In the genomic region with DNA sequence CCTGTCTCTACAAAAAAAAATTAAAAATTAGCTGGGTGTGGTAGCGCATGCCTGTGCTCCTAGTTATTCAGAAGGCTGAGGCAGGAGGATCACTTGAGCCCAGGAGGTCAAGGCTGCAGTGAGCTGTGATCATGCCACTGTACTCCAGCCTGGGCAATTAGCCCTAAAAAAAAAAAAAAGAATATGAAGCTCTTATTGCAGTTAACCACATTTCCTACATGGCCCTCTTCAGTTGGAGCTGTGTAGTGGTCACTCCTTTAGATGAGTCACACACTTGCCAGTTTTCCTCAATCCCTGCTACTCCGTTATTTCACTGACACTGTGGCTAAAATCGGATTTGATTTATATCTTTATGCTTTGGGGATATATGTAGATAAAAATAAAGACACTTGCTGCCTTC, we compare ENCODE assay signal across 11 cellular contexts. TPM values are rescaled to one million over a fixed set of nuclear protein-coding genes. Genes with fewer than 3 reads are reported as not detected.
A peak's percentile ranks its signal among the peaks of the same experiment; 100 is the strongest.
DNase-seq lines count a peak whose midpoint lies in the region; ATAC-seq, FAIRE-seq and TF ChIP-seq lines count a peak whose summit lies in the region.
"Had no signal": no experiment of that assay in that cellular context is flagged by ENCODE, and none has a peak within 500 bp of the region (broad histone marks: within the 10 kb centered on the region; RNA-seq: fewer than 3 reads in every experiment).

No MANE protein-coding gene starts in this region.

- H3K4me1 Mint-ChIP-seq in osteocyte (ENCODE audit: unreplicated experiment) = peaks cover 18% of the 10 kb centered on the region

- H3K4me3 ChIP-seq in bronchial epithelial cell (ENCODE audit: low read depth, low read length) = no peak overlapping the region
- H3K4me3 ChIP-seq: heart left ventricle had no signal

- H3K27me3 Mint-ChIP-seq in osteocyte (ENCODE audit: unreplicated experiment) = no peaks in the 10 kb centered on the region

- no peaks in the 10 kb centered on the region for H3K27me3 ChIP-seq in bronchial epithelial cell (ENCODE audit: control insufficient read depth, insufficient read depth, low read length)
- H3K27me3 ChIP-seq: heart left ventricle had no signal

- DNase-seq in H54 (ENCODE audit: insufficient read length, low spot score) = peak; percentile 65
- DNase-seq in NCI-H2029 treated with DMSO at 0.1 percent for 48 hours (lab: John Stamatoyannopoulos, UW) = peak; percentile 91
- peak; percentile 55 for DNase-seq in bronchial epithelial cell (ENCODE audit: low read depth)
- no peak for DNase-seq in osteocyte (ENCODE audit: extremely low spot score, unreplicated experiment)
- DNase-seq in NCI-H2107 treated with DMSO at 0.1 percent for 48 hours (lab: John Stamatoyannopoulos, UW; ENCODE audit: unreplicated experiment) = no peak
- no peak for DNase-seq in posterior vena cava (ENCODE audit: low spot score)
- DNase-seq: activated naive CD4-positive, alpha-beta T cell treated with anti-CD3 and anti-CD28 coated beads, Interleukin-2, amount 50 U/mL, for 16 hours; heart left ventricle; NCI-H1694 treated with DMSO at 0.1 percent for 48 hours had no signal

- H3K27ac Mint-ChIP-seq in osteocyte (ENCODE audit: unreplicated experiment) = peak overlapping the region; percentile 47

- no peaks in the 10 kb centered on the region for H3K9me3 Mint-ChIP-seq in osteocyte (ENCODE audit: unreplicated experiment)
- H3K9me3 Mint-ChIP-seq: neural crest cell had no signal

- intact Hi-C loops in posterior vena cava (cut with DNase I) = no loop called here

- FAIRE-seq in H54 (lab: Jason Lieb, UNC) = peak; percentile 81
- no peak for FAIRE-seq in bronchial epithelial cell (lab: Jason Lieb, UNC)

- H3K36me3 ChIP-seq in bronchial epithelial cell (ENCODE audit: control insufficient read depth, insufficient read depth, low read length) = no peaks in the 10 kb centered on the region
- H3K36me3 ChIP-seq: heart left ventricle had no signal

- ATAC-seq in HG03025 (IDR thresholded peaks at IDR 0.05; ENCODE audit: low FRiP score, unreplicated experiment) = no peak
- ATAC-seq: heart left ventricle had no signal

- no peak overlapping the region for H3K4me3 Mint-ChIP-seq in osteocyte (ENCODE audit: unreplicated experiment)
- H3K4me3 Mint-ChIP-seq: neural crest cell had no signal

- no peak for TF ChIP-seq POLR2A in H54 (IDR thresholded peaks at IDR 0.05; ENCODE audit: low read depth, low read length)

- TF ChIP-seq CTCF in bronchial epithelial cell (IDR thresholded peaks at IDR 0.05; ENCODE audit: insufficient read depth, low read length, severe bottlenecking) (no peak), osteocyte (IDR thresholded peaks at IDR 0.05) (no peak)

- no peaks in the 10 kb centered on the region for H3K36me3 Mint-ChIP-seq in osteocyte (ENCODE audit: unreplicated experiment)

RNA-seq across cellular contexts. Expression of gene NFYC, which starts 11.8 kb away (rescaled TPM):
- total RNA-seq in bronchial epithelial cell (22.5 and 22.9 TPM in 2 replicates), osteocyte (49.0 and 53.4 TPM in 2 replicates), posterior vena cava (10 to 100 TPM; 33.5 to 44.8 TPM)

RNA-seq across cellular contexts. Expression of gene RIMS3, which starts 37.8 kb away (rescaled TPM):
- 0.26 and 2.7 TPM in 2 replicates for total RNA-seq in bronchial epithelial cell
- total RNA-seq in osteocyte = 16.5 and 17.0 TPM in 2 replicates
- total RNA-seq in posterior vena cava = 10 to 100 TPM in 1 of 2 donors, 1 to 10 TPM in 1; 8.2 to 11.2 TPM

Comparison
In these comparisons a context has a peak if more than half of its experiments do, and no peak if none do; other contexts are left out.
1. DNase-seq: peak in H54 (single experiment), NCI-H2029 treated with DMSO at 0.1 percent for 48 hours (single experiment) and bronchial epithelial cell (single experiment); none in osteocyte (single experiment), NCI-H2107 treated with DMSO at 0.1 percent for 48 hours (single experiment) and posterior vena cava (single experiment).